In the genomic region with DNA sequence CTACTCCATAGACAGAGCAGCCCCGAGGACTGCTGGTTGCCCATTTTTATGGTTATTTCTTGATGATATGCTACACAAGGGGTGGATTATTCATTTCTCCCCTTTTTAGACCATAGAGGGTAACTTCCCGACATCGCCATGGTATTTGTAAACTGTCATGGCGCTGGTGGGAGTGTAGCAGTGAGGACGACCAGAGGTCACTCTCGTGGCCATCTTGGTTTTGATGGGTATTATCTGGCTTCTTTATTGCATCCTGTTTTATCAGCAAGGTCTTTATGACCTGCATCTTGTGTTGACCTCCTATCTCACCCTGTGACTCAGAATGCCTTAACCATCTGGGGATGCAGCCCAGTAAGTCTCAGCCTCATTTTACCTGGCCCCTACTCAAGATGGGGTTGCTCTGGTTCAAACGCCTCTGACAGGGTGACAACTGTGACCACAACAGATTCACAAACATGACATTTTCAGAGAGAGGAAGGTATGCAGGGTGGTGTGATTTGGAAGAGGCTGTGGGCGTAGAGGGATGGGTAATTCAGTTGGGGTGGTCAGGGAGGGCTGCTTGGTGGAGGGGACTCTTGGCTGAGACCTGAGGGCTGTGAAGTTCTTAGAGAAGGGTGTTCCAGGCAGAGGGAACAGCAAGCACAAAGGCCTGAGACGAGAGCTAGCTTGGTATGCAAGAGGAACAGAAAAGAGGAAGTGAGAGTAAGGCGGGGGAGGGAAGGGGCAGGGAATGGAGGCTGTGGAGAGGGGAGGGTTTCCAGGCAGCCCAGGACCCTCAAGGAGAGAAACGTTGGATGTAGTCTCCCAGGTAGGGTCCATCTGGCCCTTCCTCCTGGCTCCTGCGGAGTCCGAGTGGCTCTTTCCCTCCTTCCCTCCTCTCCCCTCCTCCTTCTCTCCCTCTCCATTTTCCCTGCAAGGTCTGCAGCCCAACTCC, we compare ENCODE assay signal across 1 cellular context.
TF ChIP-seq lines count a peak whose summit lies in the region.

No MANE protein-coding gene starts in this region.

TF ChIP-seq in GM12878, 131 proteins besides CTCF, POLR2A, EP300 and RAD21 (continued from another document and continues in another):
- peak; percentile 44; the same call in 1 of the 2 replicates for TF ChIP-seq ATF2 (IDR thresholded peaks at IDR 0.05; ENCODE audit: low read length)
- TF ChIP-seq EED (IDR thresholded peaks at IDR 0.05; ENCODE audit: low read depth), result peak; percentile 99
- TF ChIP-seq RUNX3 (IDR thresholded peaks at IDR 0.05; ENCODE audit: low read length), result peak; percentile 79
- TF ChIP-seq BCL11A (IDR thresholded peaks at IDR 0.05; ENCODE audit: low read depth, low read length), result peak; percentile 98
- TF ChIP-seq, protein P1, sequence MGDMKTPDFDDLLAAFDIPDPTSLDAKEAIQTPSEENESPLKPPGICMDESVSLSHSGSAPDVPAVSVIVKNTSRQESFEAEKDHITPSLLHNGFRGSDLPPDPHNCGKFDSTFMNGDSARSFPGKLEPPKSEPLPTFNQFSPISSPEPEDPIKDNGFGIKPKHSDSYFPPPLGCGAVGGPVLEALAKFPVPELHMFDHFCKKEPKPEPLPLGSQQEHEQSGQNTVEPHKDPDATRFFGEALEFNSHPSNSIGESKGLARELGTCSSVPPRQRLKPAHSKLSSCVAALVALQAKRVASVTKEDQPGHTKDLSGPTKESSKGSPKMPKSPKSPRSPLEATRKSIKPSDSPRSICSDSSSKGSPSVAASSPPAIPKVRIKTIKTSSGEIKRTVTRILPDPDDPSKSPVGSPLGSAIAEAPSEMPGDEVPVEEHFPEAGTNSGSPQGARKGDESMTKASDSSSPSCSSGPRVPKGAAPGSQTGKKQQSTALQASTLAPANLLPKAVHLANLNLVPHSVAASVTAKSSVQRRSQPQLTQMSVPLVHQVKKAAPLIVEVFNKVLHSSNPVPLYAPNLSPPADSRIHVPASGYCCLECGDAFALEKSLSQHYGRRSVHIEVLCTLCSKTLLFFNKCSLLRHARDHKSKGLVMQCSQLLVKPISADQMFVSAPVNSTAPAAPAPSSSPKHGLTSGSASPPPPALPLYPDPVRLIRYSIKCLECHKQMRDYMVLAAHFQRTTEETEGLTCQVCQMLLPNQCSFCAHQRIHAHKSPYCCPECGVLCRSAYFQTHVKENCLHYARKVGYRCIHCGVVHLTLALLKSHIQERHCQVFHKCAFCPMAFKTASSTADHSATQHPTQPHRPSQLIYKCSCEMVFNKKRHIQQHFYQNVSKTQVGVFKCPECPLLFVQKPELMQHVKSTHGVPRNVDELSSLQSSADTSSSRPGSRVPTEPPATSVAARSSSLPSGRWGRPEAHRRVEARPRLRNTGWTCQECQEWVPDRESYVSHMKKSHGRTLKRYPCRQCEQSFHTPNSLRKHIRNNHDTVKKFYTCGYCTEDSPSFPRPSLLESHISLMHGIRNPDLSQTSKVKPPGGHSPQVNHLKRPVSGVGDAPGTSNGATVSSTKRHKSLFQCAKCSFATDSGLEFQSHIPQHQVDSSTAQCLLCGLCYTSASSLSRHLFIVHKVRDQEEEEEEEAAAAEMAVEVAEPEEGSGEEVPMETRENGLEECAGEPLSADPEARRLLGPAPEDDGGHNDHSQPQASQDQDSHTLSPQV (IDR thresholded peaks at IDR 0.05), result peak; percentile 99
- peak; percentile 100 for TF ChIP-seq IKZF2 (IDR thresholded peaks at IDR 0.05)
- TF ChIP-seq NFIC (IDR thresholded peaks at IDR 0.05; ENCODE audit: low read depth, low read length), result peak; percentile 75; the same call in 1 of the 2 replicates
- TF ChIP-seq, protein P2, sequence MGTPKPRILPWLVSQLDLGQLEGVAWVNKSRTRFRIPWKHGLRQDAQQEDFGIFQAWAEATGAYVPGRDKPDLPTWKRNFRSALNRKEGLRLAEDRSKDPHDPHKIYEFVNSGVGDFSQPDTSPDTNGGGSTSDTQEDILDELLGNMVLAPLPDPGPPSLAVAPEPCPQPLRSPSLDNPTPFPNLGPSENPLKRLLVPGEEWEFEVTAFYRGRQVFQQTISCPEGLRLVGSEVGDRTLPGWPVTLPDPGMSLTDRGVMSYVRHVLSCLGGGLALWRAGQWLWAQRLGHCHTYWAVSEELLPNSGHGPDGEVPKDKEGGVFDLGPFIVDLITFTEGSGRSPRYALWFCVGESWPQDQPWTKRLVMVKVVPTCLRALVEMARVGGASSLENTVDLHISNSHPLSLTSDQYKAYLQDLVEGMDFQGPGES (IDR thresholded peaks at IDR 0.05), result no peak; the same call in 1 of the 2 replicates
- TF ChIP-seq HDAC2 (IDR thresholded peaks at IDR 0.05), result 0 out of 2 replicates have a peak, but pooled peaks have one; percentile 37
- TF ChIP-seq TCF7 (IDR thresholded peaks at IDR 0.05; ENCODE audit: borderline replicate concordance), result no peak; the same call in 1 of the 2 replicates
- TF ChIP-seq, protein P3, sequence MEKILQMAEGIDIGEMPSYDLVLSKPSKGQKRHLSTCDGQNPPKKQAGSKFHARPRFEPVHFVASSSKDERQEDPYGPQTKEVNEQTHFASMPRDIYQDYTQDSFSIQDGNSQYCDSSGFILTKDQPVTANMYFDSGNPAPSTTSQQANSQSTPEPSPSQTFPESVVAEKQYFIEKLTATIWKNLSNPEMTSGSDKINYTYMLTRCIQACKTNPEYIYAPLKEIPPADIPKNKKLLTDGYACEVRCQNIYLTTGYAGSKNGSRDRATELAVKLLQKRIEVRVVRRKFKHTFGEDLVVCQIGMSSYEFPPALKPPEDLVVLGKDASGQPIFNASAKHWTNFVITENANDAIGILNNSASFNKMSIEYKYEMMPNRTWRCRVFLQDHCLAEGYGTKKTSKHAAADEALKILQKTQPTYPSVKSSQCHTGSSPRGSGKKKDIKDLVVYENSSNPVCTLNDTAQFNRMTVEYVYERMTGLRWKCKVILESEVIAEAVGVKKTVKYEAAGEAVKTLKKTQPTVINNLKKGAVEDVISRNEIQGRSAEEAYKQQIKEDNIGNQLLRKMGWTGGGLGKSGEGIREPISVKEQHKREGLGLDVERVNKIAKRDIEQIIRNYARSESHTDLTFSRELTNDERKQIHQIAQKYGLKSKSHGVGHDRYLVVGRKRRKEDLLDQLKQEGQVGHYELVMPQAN (conservative IDR thresholded peaks at IDR 0.05), result peak; percentile 85
- TF ChIP-seq IRF4 (IDR thresholded peaks at IDR 0.05; ENCODE audit: low read depth, low read length), result peak; percentile 100
- TF ChIP-seq, protein P4, sequence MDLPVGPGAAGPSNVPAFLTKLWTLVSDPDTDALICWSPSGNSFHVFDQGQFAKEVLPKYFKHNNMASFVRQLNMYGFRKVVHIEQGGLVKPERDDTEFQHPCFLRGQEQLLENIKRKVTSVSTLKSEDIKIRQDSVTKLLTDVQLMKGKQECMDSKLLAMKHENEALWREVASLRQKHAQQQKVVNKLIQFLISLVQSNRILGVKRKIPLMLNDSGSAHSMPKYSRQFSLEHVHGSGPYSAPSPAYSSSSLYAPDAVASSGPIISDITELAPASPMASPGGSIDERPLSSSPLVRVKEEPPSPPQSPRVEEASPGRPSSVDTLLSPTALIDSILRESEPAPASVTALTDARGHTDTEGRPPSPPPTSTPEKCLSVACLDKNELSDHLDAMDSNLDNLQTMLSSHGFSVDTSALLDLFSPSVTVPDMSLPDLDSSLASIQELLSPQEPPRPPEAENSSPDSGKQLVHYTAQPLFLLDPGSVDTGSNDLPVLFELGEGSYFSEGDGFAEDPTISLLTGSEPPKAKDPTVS (IDR thresholded peaks at IDR 0.05; ENCODE audit: low read depth, low read length), result no peak
- peak; percentile 89; the same call in 1 of the 2 replicates for TF ChIP-seq CBX5 (IDR thresholded peaks at IDR 0.05; ENCODE audit: low read depth)
- TF ChIP-seq SMARCA5 (IDR thresholded peaks at IDR 0.05), result peak; percentile 100
- no peak for TF ChIP-seq PML (IDR thresholded peaks at IDR 0.05; ENCODE audit: low read length)
- TF ChIP-seq MEF2B (IDR thresholded peaks at IDR 0.05; ENCODE audit: partially characterized antibody, poor library complexity, severe bottlenecking), result peak; percentile 83
- 0 out of 2 replicates have a peak, but pooled peaks have one; percentile 56 for TF ChIP-seq STAT1 (conservative IDR thresholded peaks at IDR 0.05)
- peak; percentile 98 for TF ChIP-seq GATAD2B (conservative IDR thresholded peaks at IDR 0.05; ENCODE audit: low read depth)
- peak; percentile 77; the same call in 1 of the 2 replicates for TF ChIP-seq MEF2A (IDR thresholded peaks at IDR 0.05; ENCODE audit: insufficient read depth, low read depth, low read length)
- no peak for TF ChIP-seq SIX5 (IDR thresholded peaks at IDR 0.05; ENCODE audit: low read depth, low read length, severe bottlenecking)
- TF ChIP-seq, protein P5, sequence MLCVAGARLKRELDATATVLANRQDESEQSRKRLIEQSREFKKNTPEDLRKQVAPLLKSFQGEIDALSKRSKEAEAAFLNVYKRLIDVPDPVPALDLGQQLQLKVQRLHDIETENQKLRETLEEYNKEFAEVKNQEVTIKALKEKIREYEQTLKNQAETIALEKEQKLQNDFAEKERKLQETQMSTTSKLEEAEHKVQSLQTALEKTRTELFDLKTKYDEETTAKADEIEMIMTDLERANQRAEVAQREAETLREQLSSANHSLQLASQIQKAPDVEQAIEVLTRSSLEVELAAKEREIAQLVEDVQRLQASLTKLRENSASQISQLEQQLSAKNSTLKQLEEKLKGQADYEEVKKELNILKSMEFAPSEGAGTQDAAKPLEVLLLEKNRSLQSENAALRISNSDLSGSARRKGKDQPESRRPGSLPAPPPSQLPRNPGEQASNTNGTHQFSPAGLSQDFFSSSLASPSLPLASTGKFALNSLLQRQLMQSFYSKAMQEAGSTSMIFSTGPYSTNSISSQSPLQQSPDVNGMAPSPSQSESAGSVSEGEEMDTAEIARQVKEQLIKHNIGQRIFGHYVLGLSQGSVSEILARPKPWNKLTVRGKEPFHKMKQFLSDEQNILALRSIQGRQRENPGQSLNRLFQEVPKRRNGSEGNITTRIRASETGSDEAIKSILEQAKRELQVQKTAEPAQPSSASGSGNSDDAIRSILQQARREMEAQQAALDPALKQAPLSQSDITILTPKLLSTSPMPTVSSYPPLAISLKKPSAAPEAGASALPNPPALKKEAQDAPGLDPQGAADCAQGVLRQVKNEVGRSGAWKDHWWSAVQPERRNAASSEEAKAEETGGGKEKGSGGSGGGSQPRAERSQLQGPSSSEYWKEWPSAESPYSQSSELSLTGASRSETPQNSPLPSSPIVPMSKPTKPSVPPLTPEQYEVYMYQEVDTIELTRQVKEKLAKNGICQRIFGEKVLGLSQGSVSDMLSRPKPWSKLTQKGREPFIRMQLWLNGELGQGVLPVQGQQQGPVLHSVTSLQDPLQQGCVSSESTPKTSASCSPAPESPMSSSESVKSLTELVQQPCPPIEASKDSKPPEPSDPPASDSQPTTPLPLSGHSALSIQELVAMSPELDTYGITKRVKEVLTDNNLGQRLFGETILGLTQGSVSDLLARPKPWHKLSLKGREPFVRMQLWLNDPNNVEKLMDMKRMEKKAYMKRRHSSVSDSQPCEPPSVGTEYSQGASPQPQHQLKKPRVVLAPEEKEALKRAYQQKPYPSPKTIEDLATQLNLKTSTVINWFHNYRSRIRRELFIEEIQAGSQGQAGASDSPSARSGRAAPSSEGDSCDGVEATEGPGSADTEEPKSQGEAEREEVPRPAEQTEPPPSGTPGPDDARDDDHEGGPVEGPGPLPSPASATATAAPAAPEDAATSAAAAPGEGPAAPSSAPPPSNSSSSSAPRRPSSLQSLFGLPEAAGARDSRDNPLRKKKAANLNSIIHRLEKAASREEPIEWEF (IDR thresholded peaks at IDR 0.05; ENCODE audit: insufficient replicate concordance, low read depth, low read length), result no peak
- no peak for TF ChIP-seq HDAC6 (IDR thresholded peaks at IDR 0.05; ENCODE audit: unreplicated experiment)
- TF ChIP-seq, protein P6, sequence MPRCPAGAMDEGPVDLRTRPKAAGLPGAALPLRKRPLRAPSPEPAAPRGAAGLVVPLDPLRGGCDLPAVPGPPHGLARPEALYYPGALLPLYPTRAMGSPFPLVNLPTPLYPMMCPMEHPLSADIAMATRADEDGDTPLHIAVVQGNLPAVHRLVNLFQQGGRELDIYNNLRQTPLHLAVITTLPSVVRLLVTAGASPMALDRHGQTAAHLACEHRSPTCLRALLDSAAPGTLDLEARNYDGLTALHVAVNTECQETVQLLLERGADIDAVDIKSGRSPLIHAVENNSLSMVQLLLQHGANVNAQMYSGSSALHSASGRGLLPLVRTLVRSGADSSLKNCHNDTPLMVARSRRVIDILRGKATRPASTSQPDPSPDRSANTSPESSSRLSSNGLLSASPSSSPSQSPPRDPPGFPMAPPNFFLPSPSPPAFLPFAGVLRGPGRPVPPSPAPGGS (IDR thresholded peaks at IDR 0.05; ENCODE audit: borderline replicate concordance, insufficient read depth, low read depth, low read length, poor library complexity, severe bottlenecking), result peak; percentile 90
- TF ChIP-seq MTA3 (IDR thresholded peaks at IDR 0.05; ENCODE audit: borderline replicate concordance, low read length), result no peak; the same call in 1 of the 2 replicates
- TF ChIP-seq CEBPB (IDR thresholded peaks at IDR 0.05; ENCODE audit: borderline replicate concordance in 1 of 2, low read depth in 2 of 2, low read length in 2 of 2), result no peak
- TF ChIP-seq MXI1 (IDR thresholded peaks at IDR 0.05; ENCODE audit: low read depth, low read length), result no peak
- TF ChIP-seq JUND (IDR thresholded peaks at IDR 0.05; ENCODE audit: low read depth, low read length), result 0 out of 2 replicates have a peak, but pooled peaks have one; percentile 11
- peak; percentile 72; the same call in 1 of the 2 replicates for TF ChIP-seq YY1 (IDR thresholded peaks at IDR 0.05; ENCODE audit: low read depth, low read length)
- TF ChIP-seq NR2C1 (IDR thresholded peaks at IDR 0.05), result no peak
- TF ChIP-seq MAX (IDR thresholded peaks at IDR 0.05; ENCODE audit: low read depth, low read length), result no peak
- no peak for TF ChIP-seq FOXK2 (IDR thresholded peaks at IDR 0.05)
- TF ChIP-seq ETV6 (conservative IDR thresholded peaks at IDR 0.05 in 1 of 2, IDR thresholded peaks at IDR 0.05 in 1 of 2; ENCODE audit: borderline replicate concordance in 1 of 2, low read depth in 1 of 2), result peak in 1 of 2 experiments; percentile 63; a peak in 2 of 4 replicates
- 0 out of 2 replicates have a peak, but pooled peaks have one; percentile 45 for TF ChIP-seq ZNF207 (IDR thresholded peaks at IDR 0.05; ENCODE audit: borderline replicate concordance)
- no peak for TF ChIP-seq ASH2L (IDR thresholded peaks at IDR 0.05; ENCODE audit: borderline replicate concordance, low read depth)
- TF ChIP-seq FOXM1 (IDR thresholded peaks at IDR 0.05; ENCODE audit: low read depth, low read length), result no peak
